Comparison of ENCODE assay signal across 16 cellular contexts in the genomic region with DNA sequence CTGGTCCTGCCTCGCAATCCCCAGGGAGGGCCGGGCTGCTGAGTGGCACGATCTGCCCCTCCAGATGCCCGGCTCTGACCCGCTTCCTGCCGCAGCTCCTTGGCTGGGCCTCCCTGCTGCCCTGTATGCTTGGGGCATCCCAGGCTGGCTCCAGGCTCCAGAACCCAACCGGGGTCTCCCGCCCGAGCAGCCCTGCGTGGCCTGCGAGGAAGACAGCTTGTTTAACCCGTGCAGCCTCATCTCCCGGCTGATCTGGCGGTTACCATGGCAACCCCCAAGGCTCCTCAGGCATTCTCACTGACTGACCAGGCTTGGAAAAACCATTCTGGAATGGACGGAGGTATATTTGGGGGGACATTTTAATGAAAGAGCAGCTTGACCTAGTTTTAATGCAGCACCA.
A peak's percentile ranks its signal among the peaks of the same experiment; 100 is the strongest.
DNase-seq lines count a peak whose midpoint lies in the region; ATAC-seq, FAIRE-seq and TF ChIP-seq lines count a peak whose summit lies in the region.
"Had no signal": no experiment of that assay in that cellular context is flagged by ENCODE, and none has a peak within 500 bp of the region (broad histone marks: within the 10 kb centered on the region; RNA-seq: fewer than 3 reads in every experiment).

No MANE protein-coding gene starts in this region.

- no peak for TF ChIP-seq POLR2A in HepG2 (IDR thresholded peaks at IDR 0.05; ENCODE audit: insufficient read depth in 1 of 2, low read depth in 2 of 2, low read length in 2 of 2)

- POLR2A ChIA-PET in HepG2 (lab: Yijun Ruan, JAX), result no interaction called here

- no peaks in the 10 kb centered on the region for H3K9me3 ChIP-seq in HepG2 (ENCODE audit: low read length)

- TF ChIP-seq RAD21 in HepG2 (CRISPR knock-in tag; IDR thresholded peaks at IDR 0.05), result no peak

- H3K27me3 ChIP-seq in HepG2 (ENCODE audit: control insufficient read depth in 1 of 2, insufficient read depth in 2 of 2, low read length in 2 of 2), result no peaks in the 10 kb centered on the region; a peak in 1 of 5 replicates

- intact Hi-C loops in HepG2 (cut with micrococcal nuclease; ENCODE audit: unreplicated experiment), result no loop called here
- intact Hi-C loops in Right ventricle myocardium inferior (cut with DNase I), result no loop called here

- CTCF ChIA-PET in HepG2 (lab: Yijun Ruan, JAX; ENCODE audit: low intra/inter-chr PET ratio, low total read pairs), result interaction anchor here (1.2 kb wide), 1 partner anchor 11 kb away, joined by 3 read pairs; no protein-coding TSS in a partner anchor

- no peak overlapping the region for H3K4me3 ChIP-seq in HepG2 (replicated peaks in 1 of 3; ENCODE audit: insufficient read depth in 1 of 3, low read depth in 2 of 3, low read length in 3 of 3)

- DNase-seq in NCI-H524 (lab: John Stamatoyannopoulos, UW), result peak; percentile 0 to 15
- no peak for DNase-seq in NCI-H524 treated with DMSO at 0.1 percent for 48 hours (lab: John Stamatoyannopoulos, UW)
- peak; percentile 85 for DNase-seq in cerebellum (ENCODE audit: low spot score)
- DNase-seq in HepG2 (ENCODE audit: low spot score), result no peak
- peak; percentile 81 for DNase-seq in retina
- DNase-seq in Right ventricle myocardium inferior (ENCODE audit: missing footprints), result no peak
- DNase-seq in NOMO-1 (lab: John Stamatoyannopoulos, UW; ENCODE audit: unreplicated experiment in 2 of 2), result no peak
- DNase-seq in activated CD4-positive, alpha-beta T cell treated with anti-CD3 and anti-CD28 coated beads, Interleukin-2, amount 50 U/mL, for 48 hours, result no peak
- DNase-seq: COR-L47, DMS153, EL, HCEC 1CT, NCI-H1436 treated with DMSO at 0.1 percent for 48 hours, NCI-H446, SHP77 had no signal

- no peaks in the 10 kb centered on the region for H4K20me1 ChIP-seq in HepG2 (ENCODE audit: insufficient read depth, low read length)

- H3K27ac ChIP-seq in HepG2 (ENCODE audit: extremely low read length, insufficient read depth, low read length), result no peak overlapping the region

- ATAC-seq in HepG2 (no peak), Right ventricle myocardium inferior (no peak)
- ATAC-seq: Panc1 had no signal

- no peak overlapping the region for H3K4me2 ChIP-seq in HepG2 (ENCODE audit: low read depth, low read length)

- TF ChIP-seq CTCF in HepG2 (CRISPR knock-in tag; IDR thresholded peaks at IDR 0.05), result no peak

- no TSS peak for BruUV-seq in HepG2 (replicated peaks; lab: Mats Ljungman, UMichigan)

- H3K4me1 ChIP-seq in HepG2 (ENCODE audit: insufficient read depth, low read length), result no peaks in the 10 kb centered on the region

- H2AFZ ChIP-seq in HepG2 (ENCODE audit: low read length), result no peak overlapping the region

- FAIRE-seq in HepG2 (lab: Jason Lieb, UNC), result no peak

- H3K36me3 ChIP-seq in HepG2 (replicated peaks in 1 of 2; ENCODE audit: control insufficient read depth in 1 of 2, insufficient read depth in 2 of 2, low read length in 2 of 2), result no peaks in the 10 kb centered on the region

- in situ Hi-C loops in HepG2 (cut with HindIII; ENCODE audit: extremely low pct_ligation_motif_present, low pct_unique_long_range_greater_than_20kb), result no loop called here

- WGBS in HepG2 (ENCODE audit: low lambda C conversion rate), result 20% methylated on average over 4 of the region's 15 CpGs

- TF ChIP-seq EP300 in HepG2 (IDR thresholded peaks at IDR 0.05; ENCODE audit: low read depth in 2 of 2, low read length in 2 of 2), result no peak
- TF ChIP-seq EP300 in HepG2 (CRISPR knock-in tag; IDR thresholded peaks at IDR 0.05; ENCODE audit: borderline replicate concordance), result no peak

- H3K9ac ChIP-seq in HepG2 (ENCODE audit: insufficient read depth, low read depth, low read length), result no peak overlapping the region

- no peaks in the 10 kb centered on the region for H3K79me2 ChIP-seq in HepG2 (ENCODE audit: insufficient read depth, low read length)

TF ChIP-seq in HepG2, 621 proteins besides CTCF, POLR2A, EP300 and RAD21:
- TF ChIP-seq CREM (IDR thresholded peaks at IDR 0.05), result no peak
- TF ChIP-seq CREM (CRISPR knock-in tag; IDR thresholded peaks at IDR 0.05), result no peak
- TF ChIP-seq, protein P1, sequence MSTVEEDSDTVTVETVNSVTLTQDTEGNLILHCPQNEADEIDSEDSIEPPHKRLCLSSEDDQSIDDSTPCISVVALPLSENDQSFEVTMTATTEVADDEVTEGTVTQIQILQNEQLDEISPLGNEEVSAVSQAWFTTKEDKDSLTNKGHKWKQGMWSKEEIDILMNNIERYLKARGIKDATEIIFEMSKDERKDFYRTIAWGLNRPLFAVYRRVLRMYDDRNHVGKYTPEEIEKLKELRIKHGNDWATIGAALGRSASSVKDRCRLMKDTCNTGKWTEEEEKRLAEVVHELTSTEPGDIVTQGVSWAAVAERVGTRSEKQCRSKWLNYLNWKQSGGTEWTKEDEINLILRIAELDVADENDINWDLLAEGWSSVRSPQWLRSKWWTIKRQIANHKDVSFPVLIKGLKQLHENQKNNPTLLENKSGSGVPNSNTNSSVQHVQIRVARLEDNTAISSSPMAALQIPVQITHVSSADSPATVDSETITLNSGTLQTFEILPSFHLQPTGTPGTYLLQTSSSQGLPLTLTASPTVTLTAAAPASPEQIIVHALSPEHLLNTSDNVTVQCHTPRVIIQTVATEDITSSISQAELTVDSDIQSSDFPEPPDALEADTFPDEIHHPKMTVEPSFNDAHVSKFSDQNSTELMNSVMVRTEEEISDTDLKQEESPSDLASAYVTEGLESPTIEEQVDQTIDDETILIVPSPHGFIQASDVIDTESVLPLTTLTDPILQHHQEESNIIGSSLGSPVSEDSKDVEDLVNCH (CRISPR knock-in tag; IDR thresholded peaks at IDR 0.05), result no peak
- peak; percentile 21; the same call in 1 of the 2 replicates for TF ChIP-seq RFX1 (IDR thresholded peaks at IDR 0.05)
- TF ChIP-seq ZNF335 (CRISPR knock-in tag; IDR thresholded peaks at IDR 0.05), result no peak
- no peak for TF ChIP-seq ELF1 (CRISPR knock-in tag; IDR thresholded peaks at IDR 0.05)
- no peak for TF ChIP-seq ZFP36L2 (CRISPR knock-in tag; IDR thresholded peaks at IDR 0.05)

Comparison
In these comparisons a context has a peak if more than half of its experiments do, and no peak if none do; other contexts are left out.
1. DNase-seq: peak in NCI-H524 (2 of 2), cerebellum (single experiment) and retina (single experiment); none in NCI-H524 treated with DMSO at 0.1 percent for 48 hours (single experiment), HepG2 (single experiment), Right ventricle myocardium inferior (single experiment), NOMO-1 (0 of 2) and activated CD4-positive, alpha-beta T cell treated with anti-CD3 and anti-CD28 coated beads, Interleukin-2, amount 50 U/mL, for 48 hours (0 of 2).